In genomic region chr17:81142301-81143199, GRCh38 we compare ENCODE assay signal across 8 cellular contexts. TPM values are rescaled to one million over a fixed set of nuclear protein-coding genes. Genes with fewer than 3 reads are reported as not detected.
DNase-seq lines count a peak whose midpoint lies in the region; ATAC-seq, FAIRE-seq and TF ChIP-seq lines count a peak whose summit lies in the region.

No MANE protein-coding gene starts in this region.

- H3K79me2 ChIP-seq in HepG2 (ENCODE audit: insufficient read depth, low read length) = no peaks in the 10 kb centered on the region

- H3K27ac ChIP-seq in A673 (ENCODE audit: low read depth, low read length, poor library complexity, severe bottlenecking) (peak overlapping the region; percentile 8), coronary artery (no peak overlapping the region), HepG2 (ENCODE audit: extremely low read length, insufficient read depth, low read length) (no peak overlapping the region)

- H2AFZ ChIP-seq in HepG2 (ENCODE audit: low read length) = no peak overlapping the region

- CTCF ChIA-PET in A673 (lab: Charles Lee) (interaction anchor here (0.6 to 1.3 kb wide), 8 partner anchors 10 to 455 kb away, joined by 3 to 7 read pairs (median 4); no protein-coding TSS in a partner anchor), HepG2 (lab: Yijun Ruan, JAX; ENCODE audit: low intra/inter-chr PET ratio, low total read pairs) (interaction anchor here (1.1 to 2.8 kb wide), 5 partner anchors 9 to 99 kb away, joined by 3 to 28 read pairs (median 12); no protein-coding TSS in a partner anchor)

- no peak for TF ChIP-seq POLR2A in HepG2 (IDR thresholded peaks at IDR 0.05; ENCODE audit: insufficient read depth in 1 of 2, low read depth in 2 of 2, low read length in 2 of 2)

- ATAC-seq in HepG2 = peak; percentile 92

- H3K4me1 ChIP-seq in A673 (ENCODE audit: insufficient read depth, low read length, poor library complexity, severe bottlenecking) (peaks cover 11% of the 10 kb centered on the region), HepG2 (ENCODE audit: insufficient read depth, low read length) (peaks cover 31% of the 10 kb centered on the region)

- 29% methylated on average over 12 of the region's 25 CpGs for WGBS in HepG2 (ENCODE audit: low lambda C conversion rate)

- H3K9ac ChIP-seq in HepG2 (ENCODE audit: insufficient read depth, low read depth, low read length) = peak overlapping the region; percentile 34

- DNase-seq in A673 (ENCODE audit: low spot score) = peak; percentile 85
- peak; percentile 74 for DNase-seq in GM19240 (ENCODE audit: insufficient read length, low spot score)
- DNase-seq in NCI-H345 (lab: John Stamatoyannopoulos, UW) = peak; percentile 87
- DNase-seq in activated CD4-positive, alpha-beta T cell treated with anti-CD3 and anti-CD28 coated beads for 4 hours = peak; percentile 45 to 57
- DNase-seq in coronary artery (ENCODE audit: low spot score) = peak; percentile 85
- peak; percentile 82 for DNase-seq in HepG2 (ENCODE audit: low spot score)
- DNase-seq in stimulated activated CD4-positive, alpha-beta T cell treated with anti-CD3 and anti-CD28 coated beads, TNF-alpha, amount 100 ng/mL, for 24 hours (ENCODE audit: low read depth in 3 of 3) = peak; percentile 22 to 58 (median 24)
- DNase-seq in middle frontal gyrus (ENCODE audit: extremely low spot score, low spot score) = no peak

- no peaks in the 10 kb centered on the region for H4K20me1 ChIP-seq in HepG2 (ENCODE audit: insufficient read depth, low read length)

- H3K9me3 ChIP-seq in A673 (ENCODE audit: low read depth, low read length, poor library complexity, severe bottlenecking) (no peaks in the 10 kb centered on the region), HepG2 (ENCODE audit: low read length) (no peaks in the 10 kb centered on the region)

- POLR2A ChIA-PET in A673 (lab: Charles Lee; ENCODE audit: low non-redundant PET) (interaction anchor here (0.5 kb wide), 1 partner anchor 85 kb away, joined by 15 read pairs; no protein-coding TSS in a partner anchor), HepG2 (lab: Yijun Ruan, JAX) (interaction anchor here (0.7 to 1.4 kb wide), 10 partner anchors 8 to 99 kb away, joined by 3 to 6 read pairs (median 3); partner anchors contain the start of genes CEP131, NDUFAF8 and TEPSIN)

- in situ Hi-C loops in HepG2 (cut with HindIII; ENCODE audit: extremely low pct_ligation_motif_present, low pct_unique_long_range_greater_than_20kb) = loop anchor here (5.0 kb wide), 2 partner anchors 50 to 85 kb away; no protein-coding TSS in a partner anchor

- BruUV-seq in A673 (replicated peaks; lab: Mats Ljungman, UMichigan) (no TSS peak), HepG2 (replicated peaks; lab: Mats Ljungman, UMichigan) (no TSS peak)

- intact Hi-C loops in A673 (cut with micrococcal nuclease; ENCODE audit: unreplicated experiment) = no loop called here
- intact Hi-C loops in HepG2 (cut with micrococcal nuclease; ENCODE audit: unreplicated experiment) = loop anchor here (1.0 to 5.0 kb wide), 4 partner anchors 47 to 99 kb away; partner anchors contain the start of gene CEP131

- H3K4me2 ChIP-seq in HepG2 (ENCODE audit: low read depth, low read length) = peak overlapping the region; percentile 68

- TF ChIP-seq CTCF in A673 (conservative IDR thresholded peaks at IDR 0.05; ENCODE audit: low read depth, low read length) (peak; percentile 85), coronary artery (IDR thresholded peaks at IDR 0.05) (peak; percentile 64), HepG2 (CRISPR knock-in tag; IDR thresholded peaks at IDR 0.05) (peak; percentile 97)

- H3K27me3 ChIP-seq in A673 (replicated peaks; ENCODE audit: insufficient read depth, low read depth, low read length, poor library complexity) = no peaks in the 10 kb centered on the region
- H3K27me3 ChIP-seq in HepG2 (ENCODE audit: control insufficient read depth in 1 of 2, insufficient read depth in 2 of 2, low read length in 2 of 2) = no peaks in the 10 kb centered on the region

- TF ChIP-seq EP300 in HepG2 (IDR thresholded peaks at IDR 0.05; ENCODE audit: low read depth in 2 of 2, low read length in 2 of 2) (no peak), HepG2 (CRISPR knock-in tag; IDR thresholded peaks at IDR 0.05; ENCODE audit: borderline replicate concordance) (no peak)

- no peaks in the 10 kb centered on the region for H3K36me3 ChIP-seq in A673 (ENCODE audit: insufficient read depth, low read length, poor library complexity, severe bottlenecking)
- no peaks in the 10 kb centered on the region for H3K36me3 ChIP-seq in HepG2 (replicated peaks in 1 of 2; ENCODE audit: control insufficient read depth in 1 of 2, insufficient read depth in 2 of 2, low read length in 2 of 2)

- FAIRE-seq in HepG2 (lab: Jason Lieb, UNC) = peak; percentile 88

- TF ChIP-seq RAD21 in HepG2 (CRISPR knock-in tag; IDR thresholded peaks at IDR 0.05) = peak; percentile 90

- H3K4me3 ChIP-seq in A673 (ENCODE audit: low read depth, low read length, poor library complexity, severe bottlenecking) (no peak overlapping the region), coronary artery (peak overlapping the region; percentile 32), HepG2 (replicated peaks in 1 of 3; ENCODE audit: insufficient read depth in 1 of 3, low read depth in 2 of 3, low read length in 3 of 3) (peak overlapping the region in 2 of 3 experiments; percentile 3 to 51; a peak in 2 of 6 replicates)

TF ChIP-seq in HepG2, 621 proteins besides CTCF, POLR2A, EP300 and RAD21 (continues in another document):
- TF ChIP-seq, protein P1, sequence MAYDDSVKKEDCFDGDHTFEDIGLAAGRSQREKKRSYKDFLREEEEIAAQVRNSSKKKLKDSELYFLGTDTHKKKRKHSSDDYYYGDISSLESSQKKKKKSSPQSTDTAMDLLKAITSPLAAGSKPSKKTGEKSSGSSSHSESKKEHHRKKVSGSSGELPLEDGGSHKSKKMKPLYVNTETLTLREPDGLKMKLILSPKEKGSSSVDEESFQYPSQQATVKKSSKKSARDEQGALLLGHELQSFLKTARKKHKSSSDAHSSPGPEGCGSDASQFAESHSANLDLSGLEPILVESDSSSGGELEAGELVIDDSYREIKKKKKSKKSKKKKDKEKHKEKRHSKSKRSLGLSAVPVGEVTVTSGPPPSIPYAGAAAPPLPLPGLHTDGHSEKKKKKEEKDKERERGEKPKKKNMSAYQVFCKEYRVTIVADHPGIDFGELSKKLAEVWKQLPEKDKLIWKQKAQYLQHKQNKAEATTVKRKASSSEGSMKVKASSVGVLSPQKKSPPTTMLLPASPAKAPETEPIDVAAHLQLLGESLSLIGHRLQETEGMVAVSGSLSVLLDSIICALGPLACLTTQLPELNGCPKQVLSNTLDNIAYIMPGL (CRISPR knock-in tag; IDR thresholded peaks at IDR 0.05; ENCODE audit: borderline replicate concordance in 1 of 2, low read depth in 1 of 2) = peak; percentile 72 to 77
- 0 out of 2 replicates have a peak, but pooled peaks have one; percentile 13 for TF ChIP-seq MED1 (CRISPR knock-in tag; IDR thresholded peaks at IDR 0.05)

RNA-seq across cellular contexts. Expression of gene PVALEF, which starts 22.8 kb away (rescaled TPM):
- total RNA-seq in A673 (2021) (not detected in 2 replicates), HepG2 (2016; rRNA removed; fragmentation: Illumina TruSeq; extraction: Trizol) (0.18 TPM in 1 of 2 replicates, not detected in the other)
- total RNA-seq in HepG2 (2016; cell fraction: cytosol; rRNA removed; fragmentation: Illumina TruSeq; extraction: Trizol; ENCODE audit: low read depth) = 0.40 and 0.53 TPM in 2 replicates
- total RNA-seq in HepG2 (2016; cell fraction: insoluble cytoplasmic fraction; rRNA removed; fragmentation: Illumina TruSeq; extraction: Trizol) = 0.13 and 0.22 TPM in 2 replicates
- total RNA-seq in HepG2 (2016; cell fraction: membrane; rRNA removed; fragmentation: Illumina TruSeq; extraction: Trizol) = 0.25 and 0.28 TPM in 2 replicates
- 0.28 TPM in 1 of 2 replicates, not detected in the other for total RNA-seq in HepG2 (2016; cell fraction: nucleus; rRNA removed; fragmentation: Illumina TruSeq; extraction: Trizol)
- 0.18 and 0.24 TPM in 2 replicates for polyA plus RNA-seq in HepG2 (2011; rRNA removed)
- polyA plus RNA-seq in HepG2 (2011; cell fraction: cytosol; rRNA removed) = 0.11 TPM in 1 of 2 replicates, not detected in the other
- 0.21 and 0.42 TPM in 2 replicates for polyA plus RNA-seq in HepG2 (2011; cell fraction: nucleus; rRNA removed)
- polyA plus RNA-seq in HepG2 (2012) = not detected in 2 replicates
- polyA plus RNA-seq in HepG2 (2016; cell fraction: cytosol; fragmentation: Illumina TruSeq; extraction: Trizol; ENCODE audit: low read depth) = 0.29 and 0.34 TPM in 2 replicates
- polyA plus RNA-seq in HepG2 (2016; cell fraction: insoluble cytoplasmic fraction; fragmentation: Illumina TruSeq; extraction: Trizol; ENCODE audit: low read depth) = 0.39 and 0.44 TPM in 2 replicates
- 0.14 and 0.19 TPM in 2 replicates for polyA plus RNA-seq in HepG2 (2016; cell fraction: membrane; fragmentation: Illumina TruSeq; extraction: Trizol; ENCODE audit: low read depth)
- polyA plus RNA-seq in HepG2 (2016; cell fraction: nucleus; fragmentation: Illumina TruSeq; extraction: Trizol; ENCODE audit: insufficient read depth, low read depth) = 0.36 TPM in 1 of 2 replicates, not detected in the other
- polyA minus RNA-seq in HepG2 (2011; rRNA and poly(A)+ RNA removed; ENCODE audit: low replicate concordance) = 0.09 and 0.18 TPM in 2 replicates
- polyA minus RNA-seq in HepG2 (2011; cell fraction: cytosol; rRNA and poly(A)+ RNA removed) = not detected in 2 replicates
- polyA minus RNA-seq in HepG2 (2011; cell fraction: nucleus; rRNA and poly(A)+ RNA removed) = not detected in 2 replicates

RNA-seq across cellular contexts. Expression of gene AATK, which starts 23.5 kb away (rescaled TPM):
- 0.90 and 1.4 TPM in 2 replicates for total RNA-seq in A673 (2021)
- total RNA-seq in HepG2 (2016; rRNA removed; fragmentation: Illumina TruSeq; extraction: Trizol) = 6.1 and 8.4 TPM in 2 replicates
- total RNA-seq in HepG2 (2016; cell fraction: cytosol; rRNA removed; fragmentation: Illumina TruSeq; extraction: Trizol; ENCODE audit: low read depth) = 1.5 and 2.0 TPM in 2 replicates
- total RNA-seq in HepG2 (2016; cell fraction: insoluble cytoplasmic fraction; rRNA removed; fragmentation: Illumina TruSeq; extraction: Trizol) = 5.3 and 9.5 TPM in 2 replicates
- total RNA-seq in HepG2 (2016; cell fraction: membrane; rRNA removed; fragmentation: Illumina TruSeq; extraction: Trizol) = 2.9 and 3.0 TPM in 2 replicates
- total RNA-seq in HepG2 (2016; cell fraction: nucleus; rRNA removed; fragmentation: Illumina TruSeq; extraction: Trizol) = 9.7 and 12.6 TPM in 2 replicates
- 2.9 and 5.2 TPM in 2 replicates for polyA plus RNA-seq in HepG2 (2011; rRNA removed)
- polyA plus RNA-seq in HepG2 (2011; cell fraction: cytosol; rRNA removed) = 2.9 and 4.3 TPM in 2 replicates
- 15.0 and 16.5 TPM in 2 replicates for polyA plus RNA-seq in HepG2 (2011; cell fraction: nucleus; rRNA removed)
- polyA plus RNA-seq in HepG2 (2012) = 4.4 and 8.0 TPM in 2 replicates
- 0.54 and 0.65 TPM in 2 replicates for polyA plus RNA-seq in HepG2 (2016; cell fraction: cytosol; fragmentation: Illumina TruSeq; extraction: Trizol; ENCODE audit: low read depth)
- 5.7 and 6.0 TPM in 2 replicates for polyA plus RNA-seq in HepG2 (2016; cell fraction: insoluble cytoplasmic fraction; fragmentation: Illumina TruSeq; extraction: Trizol; ENCODE audit: low read depth)
- polyA plus RNA-seq in HepG2 (2016; cell fraction: membrane; fragmentation: Illumina TruSeq; extraction: Trizol; ENCODE audit: low read depth) = 1.1 and 1.8 TPM in 2 replicates
- polyA plus RNA-seq in HepG2 (2016; cell fraction: nucleus; fragmentation: Illumina TruSeq; extraction: Trizol; ENCODE audit: insufficient read depth, low read depth) = 14.7 and 18.3 TPM in 2 replicates
- polyA minus RNA-seq in HepG2 (2011; rRNA and poly(A)+ RNA removed; ENCODE audit: low replicate concordance) = 20.3 and 42.0 TPM in 2 replicates
- 7.4 and 11.0 TPM in 2 replicates for polyA minus RNA-seq in HepG2 (2011; cell fraction: cytosol; rRNA and poly(A)+ RNA removed)
- polyA minus RNA-seq in HepG2 (2011; cell fraction: nucleus; rRNA and poly(A)+ RNA removed) = 3.6 and 4.6 TPM in 2 replicates
